In genomic region chr11:7589861-7590260, GRCh38 we compare ENCODE assay signal across 18 cellular contexts.
DNase-seq lines count a peak whose midpoint lies in the region; ATAC-seq, FAIRE-seq and TF ChIP-seq lines count a peak whose summit lies in the region.
"Had no signal": no experiment of that assay in that cellular context is flagged by ENCODE, and none has a peak within 500 bp of the region (broad histone marks: within the 10 kb centered on the region; RNA-seq: fewer than 3 reads in every experiment).

No MANE protein-coding gene starts in this region.

- TF ChIP-seq CTCF in RWPE2 (IDR thresholded peaks at IDR 0.05; ENCODE audit: poor library complexity, severe bottlenecking) (no peak), keratinocyte (optimal IDR thresholded peaks at IDR 0.05 in 1 of 3, IDR thresholded peaks at IDR 0.05 in 1 of 3, conservative IDR thresholded peaks at IDR 0.05 in 1 of 3; ENCODE audit: extremely low read depth in 1 of 3, insufficient read depth in 2 of 3, low read length in 3 of 3) (no peak), mesothelial cell of epicardium (IDR thresholded peaks at IDR 0.05; ENCODE audit: unreplicated experiment) (no peak)

- no peaks in the 10 kb centered on the region for H3K9me3 ChIP-seq in RWPE2 (ENCODE audit: severe bottlenecking)
- no peaks in the 10 kb centered on the region for H3K9me3 ChIP-seq in keratinocyte (ENCODE audit: control insufficient read depth, low read depth, low read length)
- H3K9me3 ChIP-seq: BLaER1, Caco-2 had no signal

- H3K4me1 ChIP-seq in RWPE2 (ENCODE audit: insufficient read depth, poor library complexity, severe bottlenecking) (peaks cover 23% of the 10 kb centered on the region), keratinocyte (ENCODE audit: control insufficient read depth, extremely low read depth, insufficient read depth, low read length) (peaks cover 50% of the 10 kb centered on the region)
- H3K4me1 ChIP-seq: BLaER1, Caco-2 had no signal

- H3K27me3 ChIP-seq in RWPE2 (ENCODE audit: insufficient read depth, poor library complexity, severe bottlenecking) (no peaks in the 10 kb centered on the region), keratinocyte (ENCODE audit: control insufficient read depth, extremely low read depth, insufficient read depth, low read length) (no peaks in the 10 kb centered on the region)

- H3K4me2 ChIP-seq in keratinocyte (ENCODE audit: control insufficient read depth, extremely low read depth, insufficient read depth, low read depth, low read length) = peak overlapping the region; percentile 22
- H3K4me2 ChIP-seq: BLaER1 had no signal

- H3K4me1 Mint-ChIP-seq in mesothelial cell of epicardium = peaks cover 22% of the 10 kb centered on the region

- peak; percentile 20 for FAIRE-seq in keratinocyte (lab: Jason Lieb, UNC)
- FAIRE-seq: H54 had no signal

- no peak overlapping the region for H3K27ac Mint-ChIP-seq in mesothelial cell of epicardium

- ATAC-seq in RWPE2 (ENCODE audit: low read depth) = peak; percentile 62; the same call in 2 of the 3 replicates
- ATAC-seq in GM21528 (IDR thresholded peaks at IDR 0.05; ENCODE audit: low FRiP score, unreplicated experiment) = no peak
- ATAC-seq: HCT116 had no signal

- no peaks in the 10 kb centered on the region for H3K9me3 Mint-ChIP-seq in mesothelial cell of epicardium
- H3K9me3 Mint-ChIP-seq: CD8-positive, alpha-beta memory T cell had no signal

- H3K4me3 ChIP-seq in RWPE2 (ENCODE audit: severe bottlenecking) = no peak overlapping the region
- H3K4me3 ChIP-seq in keratinocyte (ENCODE audit: control insufficient read depth in 2 of 3, extremely low read depth in 1 of 3, insufficient read depth in 2 of 3, low read depth in 1 of 3, low read length in 3 of 3) = no peak overlapping the region
- H3K4me3 ChIP-seq: BLaER1, GM23248 had no signal

- no peak overlapping the region for H2AFZ ChIP-seq in keratinocyte (ENCODE audit: control insufficient read depth, low read length)
- H2AFZ ChIP-seq: GM23248 had no signal

- dilution Hi-C loops in keratinocyte (cut with MboI; ENCODE audit: extremely low pct_ligation_motif_present, low sequenced_read_pairs) = no loop called here

- no peaks in the 10 kb centered on the region for H3K27me3 Mint-ChIP-seq in mesothelial cell of epicardium (ENCODE audit: low read depth)
- H3K27me3 Mint-ChIP-seq: CD8-positive, alpha-beta memory T cell had no signal

- H3K9ac ChIP-seq in keratinocyte (ENCODE audit: control insufficient read depth, extremely low read depth, insufficient read depth, low read length) = no peak overlapping the region
- H3K9ac ChIP-seq: BLaER1, GM23248 had no signal

- no peaks in the 10 kb centered on the region for H4K20me1 ChIP-seq in keratinocyte (ENCODE audit: control insufficient read depth, extremely low read depth, insufficient read depth, low read length)

- DNase-seq in RWPE2 (ENCODE audit: low spot score) (no peak), keratinocyte (ENCODE audit: low read depth, low spot score) (no peak), pons (ENCODE audit: low spot score) (peak; percentile 3), NCI-H146 treated with DMSO at 0.1 percent for 48 hours (lab: John Stamatoyannopoulos, UW; ENCODE audit: unreplicated experiment) (no peak), mesothelial cell of epicardium (ENCODE audit: low spot score in 2 of 2, unreplicated experiment in 2 of 2) (no peak)
- DNase-seq in activated CD4-positive, alpha-beta T cell treated with anti-CD3 and anti-CD28 coated beads, Interleukin-2, amount 50 U/mL, for 4 hours = no peak
- DNase-seq: 8988T; AML-193; Caco-2; CD8-positive, alpha-beta memory T cell; DND-41; GF-D8; GM23248 had no signal

- H3K36me3 ChIP-seq in RWPE2 (ENCODE audit: low read depth) = no peaks in the 10 kb centered on the region
- H3K36me3 ChIP-seq in keratinocyte (ENCODE audit: control insufficient read depth in 2 of 2, extremely low read depth in 1 of 2, insufficient read depth in 2 of 2, low read length in 2 of 2) = no peaks in the 10 kb centered on the region
- H3K36me3 ChIP-seq: BLaER1 had no signal

- H3K36me3 Mint-ChIP-seq in mesothelial cell of epicardium = peaks cover 13% of the 10 kb centered on the region

- H3K27ac ChIP-seq in RWPE2 (ENCODE audit: poor library complexity, severe bottlenecking) (peak overlapping the region; percentile 40), cingulate gyrus (ENCODE audit: low read depth, low read length) (peak overlapping the region; percentile 6), keratinocyte (ENCODE audit: control insufficient read depth, insufficient read depth, low read length) (peak overlapping the region; percentile 37)
- H3K27ac ChIP-seq: BLaER1, GM23248 had no signal

- H3K4me3 Mint-ChIP-seq in mesothelial cell of epicardium = no peak overlapping the region
- H3K4me3 Mint-ChIP-seq: CD8-positive, alpha-beta memory T cell had no signal

- H3K79me2 ChIP-seq in keratinocyte (ENCODE audit: control insufficient read depth, insufficient read depth, low read length) = no peaks in the 10 kb centered on the region

- no peaks in the 10 kb centered on the region for H3K9me1 ChIP-seq in keratinocyte (ENCODE audit: control insufficient read depth, extremely low read depth, insufficient read depth, low read length)
